ENCODE assay signal across 25 cellular contexts in the genomic region with DNA sequence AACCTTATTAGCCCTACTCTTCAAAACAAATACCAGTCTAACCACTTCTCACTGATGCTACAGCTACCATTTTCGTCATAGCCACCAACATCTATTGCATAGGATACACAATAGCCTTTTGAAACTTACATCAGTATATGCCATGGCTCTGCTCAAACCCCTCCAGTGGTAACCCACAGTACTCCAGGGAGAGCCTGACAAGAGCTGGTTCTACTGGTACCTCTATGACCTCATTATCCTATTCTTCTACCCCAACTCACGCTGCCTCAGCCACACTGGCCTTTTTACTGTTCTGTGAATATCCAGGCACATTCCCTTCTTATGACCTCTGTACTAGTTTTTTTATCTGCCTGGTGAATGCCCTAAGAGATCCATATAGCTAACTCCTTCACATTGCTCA.
"Had no signal": no experiment of that assay in that cellular context is flagged by ENCODE, and none has a peak within 500 bp of the region (broad histone marks: within the 10 kb centered on the region; RNA-seq: fewer than 3 reads in every experiment).

No MANE protein-coding gene starts in this region.

- H3K27ac ChIP-seq: coronary artery, gastrocnemius medialis, left lung, psoas muscle, suprapubic skin, transverse colon, vagina had no signal

- ATAC-seq: gastrocnemius medialis; left cardiac atrium; left lung; naive thymus-derived CD8-positive, alpha-beta T cell; psoas muscle; sciatic nerve; stimulated activated naive CD8-positive, alpha-beta T cell treated with anti-CD3 and anti-CD28 coated beads, Interleukin-15, amount 100 ng/mL, for 72 hours had no signal

- DNase-seq: dermis blood vessel endothelial cell; effector memory CD4-positive, alpha-beta T cell; gastrocnemius medialis; head of caudate nucleus; left cardiac atrium; left lung; mesendoderm; naive thymus-derived CD8-positive, alpha-beta T cell; nephron progenitor cell; nucleus accumbens; posterior cingulate gyrus; psoas muscle; retina; stimulated activated CD4-positive, alpha-beta T cell treated with anti-CD3 and anti-CD28 coated beads, Interleukin-12 subunit alpha, Interleukin-12 subunit beta, amount 100 ng/mL, for 4 hours; stimulated activated CD4-positive, alpha-beta T cell treated with anti-CD3 and anti-CD28 coated beads, Interleukin-1b, Interleukin-23, amount 100 ng/mL, for 48 hours; stimulated activated CD4-positive, alpha-beta T cell treated with anti-CD3 and anti-CD28 coated beads, Interleukin-4, amount 100 ng/mL, for 1 hour; stimulated activated CD8-positive, alpha-beta memory T cell treated with anti-CD3 and anti-CD28 coated beads, Interleukin-4, amount 100 ng/mL, for 48 hours; stimulated activated naive CD4-positive, alpha-beta T cell; stimulated activated naive CD8-positive, alpha-beta T cell treated with anti-CD3 and anti-CD28 coated beads, Interleukin-15, amount 100 ng/mL, for 72 hours; transverse colon had no signal

- H3K27ac Mint-ChIP-seq: naive thymus-derived CD8-positive, alpha-beta T cell; nephron progenitor cell; stimulated activated naive CD8-positive, alpha-beta T cell treated with anti-CD3 and anti-CD28 coated beads, Interleukin-15, amount 100 ng/mL, for 72 hours had no signal

- H3K4me1 Mint-ChIP-seq: naive thymus-derived CD8-positive, alpha-beta T cell; stimulated activated naive CD8-positive, alpha-beta T cell treated with anti-CD3 and anti-CD28 coated beads, Interleukin-15, amount 100 ng/mL, for 72 hours had no signal

- H3K36me3 ChIP-seq: gastrocnemius medialis, left lung, suprapubic skin, transverse colon, vagina had no signal

- H3K36me3 Mint-ChIP-seq: naive thymus-derived CD8-positive, alpha-beta T cell had no signal

- H3K9me3 ChIP-seq: gastrocnemius medialis, left lung, psoas muscle, suprapubic skin, transverse colon, vagina had no signal

- H3K4me3 ChIP-seq: coronary artery, gastrocnemius medialis, left lung, psoas muscle, smooth muscle cell, suprapubic skin, transverse colon, vagina had no signal

- H3K27me3 ChIP-seq: gastrocnemius medialis, left lung, suprapubic skin, transverse colon, vagina had no signal

- H3K4me3 Mint-ChIP-seq: naive thymus-derived CD8-positive, alpha-beta T cell; nephron progenitor cell; stimulated activated naive CD8-positive, alpha-beta T cell treated with anti-CD3 and anti-CD28 coated beads, Interleukin-15, amount 100 ng/mL, for 72 hours had no signal

- H3K9me3 Mint-ChIP-seq: naive thymus-derived CD8-positive, alpha-beta T cell; nephron progenitor cell; stimulated activated naive CD8-positive, alpha-beta T cell treated with anti-CD3 and anti-CD28 coated beads, Interleukin-15, amount 100 ng/mL, for 72 hours had no signal

- H3K4me1 ChIP-seq: gastrocnemius medialis, left lung, psoas muscle, suprapubic skin, transverse colon, vagina had no signal

- H3K4me2 ChIP-seq: smooth muscle cell had no signal
